ENCODE assay signal across 20 cellular contexts in genomic region chr1:225488671-225489070, GRCh38.
"Had no signal": no experiment of that assay in that cellular context is flagged by ENCODE, and none has a peak within 500 bp of the region (broad histone marks: within the 10 kb centered on the region; RNA-seq: fewer than 3 reads in every experiment).

No MANE protein-coding gene starts in this region.

- H3K9me3 Mint-ChIP-seq: activated CD4-positive, alpha-beta memory T cell treated with anti-CD3 and anti-CD28 coated beads, Interleukin-2, amount 10 ng/mL, durations not matched to agents 7 days and 5 days; activated naive CD4-positive, alpha-beta T cell treated with anti-CD3 and anti-CD28 coated beads, Interleukin-2, amount 10 ng/mL, durations not matched to agents 7 days and 5 days; activated naive CD8-positive, alpha-beta T cell treated with anti-CD3 and anti-CD28 coated beads for 36 hours; activated T-helper 2 cell treated with anti-CD3 and anti-CD28 coated beads, Interferon-gamma antibody, Interleukin-2, Interleukin-4, amounts not matched to agents 10 μg/mL and 5 μg/mL and 100 μg/mL, durations not matched to agents 14 hours and 24 hours and 36 hours; T-helper 1 cell treated with Interleukin-12 subunit alpha and Interleukin-12 subunit beta and Interleukin-4 antibody, amounts not matched to agents 30 μg/mL and 1 μg/mL, for 36 hours had no signal

- H3K4me3 ChIP-seq: MG63 had no signal

- H3K9ac ChIP-seq: KMS-11 had no signal

- H3K27ac Mint-ChIP-seq: activated CD4-positive, alpha-beta memory T cell treated with anti-CD3 and anti-CD28 coated beads, Interleukin-2, amount 10 ng/mL, durations not matched to agents 7 days and 5 days; activated naive CD4-positive, alpha-beta T cell treated with anti-CD3 and anti-CD28 coated beads, Interleukin-2, amount 10 ng/mL, durations not matched to agents 7 days and 5 days; activated naive CD8-positive, alpha-beta T cell treated with anti-CD3 and anti-CD28 coated beads for 36 hours; activated T-helper 2 cell treated with anti-CD3 and anti-CD28 coated beads, Interferon-gamma antibody, Interleukin-2, Interleukin-4, amounts not matched to agents 10 μg/mL and 5 μg/mL and 100 μg/mL, durations not matched to agents 14 hours and 24 hours and 36 hours; T-helper 1 cell treated with Interleukin-12 subunit alpha and Interleukin-12 subunit beta and Interleukin-4 antibody, amounts not matched to agents 30 μg/mL and 1 μg/mL, for 36 hours had no signal

- H3K4me1 Mint-ChIP-seq: activated CD4-positive, alpha-beta memory T cell treated with anti-CD3 and anti-CD28 coated beads, Interleukin-2, amount 10 ng/mL, durations not matched to agents 7 days and 5 days; activated naive CD4-positive, alpha-beta T cell treated with anti-CD3 and anti-CD28 coated beads, Interleukin-2, amount 10 ng/mL, durations not matched to agents 7 days and 5 days; activated naive CD8-positive, alpha-beta T cell treated with anti-CD3 and anti-CD28 coated beads for 36 hours had no signal

- H3K36me3 Mint-ChIP-seq: activated naive CD4-positive, alpha-beta T cell treated with anti-CD3 and anti-CD28 coated beads, Interleukin-2, amount 10 ng/mL, durations not matched to agents 7 days and 5 days; activated naive CD8-positive, alpha-beta T cell treated with anti-CD3 and anti-CD28 coated beads for 36 hours had no signal

- DNase-seq: activated CD4-positive, alpha-beta memory T cell treated with anti-CD3 and anti-CD28 coated beads, Interleukin-2, amount 10 ng/mL, durations not matched to agents 7 days and 5 days; activated CD4-positive, alpha-beta T cell treated with anti-CD3 and anti-CD28 coated beads, Interleukin-2, amount 50 U/mL, for 1 hour; activated CD4-positive, CD25-positive, alpha-beta regulatory T cell; activated gamma-delta T cell treated with Interleukin-2 at 50 U/mL for 16 hours; activated naive CD4-positive, alpha-beta T cell treated with anti-CD3 and anti-CD28 coated beads, Interleukin-2, amount 10 ng/mL, durations not matched to agents 7 days and 5 days; activated naive CD8-positive, alpha-beta T cell treated with anti-CD3 and anti-CD28 coated beads for 36 hours; activated T-cell treated with anti-CD3 and anti-CD28 coated beads for 4 hours; activated T-cell treated with anti-CD3 and anti-CD28 coated beads, Interleukin-2, amount 50 U/mL, for 48 hours; MG63; MV-4-11; NCI-H1092 treated with DMSO at 0.1 percent for 48 hours; NCI-H1436; NCI-H1694 treated with DMSO at 0.1 percent for 48 hours; NCI-H2029 treated with DMSO at 0.1 percent for 48 hours; NCI-H510A treated with DMSO at 0.1 percent for 48 hours; PC-3; SHP77 treated with DMSO at 0.1 percent for 48 hours had no signal

- ATAC-seq: PC-3 had no signal

- H3K9me3 ChIP-seq: MG63 had no signal

- H3K4me3 Mint-ChIP-seq: activated CD4-positive, alpha-beta memory T cell treated with anti-CD3 and anti-CD28 coated beads, Interleukin-2, amount 10 ng/mL, durations not matched to agents 7 days and 5 days; activated naive CD4-positive, alpha-beta T cell treated with anti-CD3 and anti-CD28 coated beads, Interleukin-2, amount 10 ng/mL, durations not matched to agents 7 days and 5 days; activated naive CD8-positive, alpha-beta T cell treated with anti-CD3 and anti-CD28 coated beads for 36 hours; T-helper 1 cell treated with Interleukin-12 subunit alpha and Interleukin-12 subunit beta and Interleukin-4 antibody, amounts not matched to agents 30 μg/mL and 1 μg/mL, for 36 hours had no signal

- H3K27ac ChIP-seq: KMS-11 had no signal

- H3K27me3 Mint-ChIP-seq: activated naive CD8-positive, alpha-beta T cell treated with anti-CD3 and anti-CD28 coated beads for 36 hours had no signal

- H3K27me3 ChIP-seq: MG63 had no signal
